ENCODE assay signal across 20 cellular contexts in genomic region chr22:20230777-20231420, GRCh38.
"Had no signal": no experiment of that assay in that cellular context is flagged by ENCODE, and none has a peak within 500 bp of the region (broad histone marks: within the 10 kb centered on the region; RNA-seq: fewer than 3 reads in every experiment).

No MANE protein-coding gene starts in this region.

- H3K4me3 Mint-ChIP-seq: effector memory CD8-positive, alpha-beta T cell; naive thymus-derived CD4-positive, alpha-beta T cell; nephron progenitor cell; stimulated activated effector memory CD8-positive, alpha-beta T cell treated with anti-CD3 and anti-CD28 coated beads, Interleukin-12 subunit alpha, Interleukin-12 subunit beta, amount 100 ng/mL, for 72 hours; stimulated activated naive CD8-positive, alpha-beta T cell treated with anti-CD3 and anti-CD28 coated beads, Interleukin-15, Interleukin-2, amounts not matched to agents 100 ng/mL and 50 ng/mL, for 24 hours; type B pancreatic cell had no signal

- H3K4me1 ChIP-seq: gastrocnemius medialis, psoas muscle, vagina had no signal

- H3K4me3 ChIP-seq: esophagus muscularis mucosa, gastrocnemius medialis, heart right ventricle, psoas muscle, right lobe of liver, testis, vagina had no signal

- ATAC-seq: effector memory CD8-positive, alpha-beta T cell; gastrocnemius medialis; naive thymus-derived CD4-positive, alpha-beta T cell; psoas muscle; stimulated activated effector memory CD8-positive, alpha-beta T cell treated with anti-CD3 and anti-CD28 coated beads, Interleukin-12 subunit alpha, Interleukin-12 subunit beta, amount 100 ng/mL, for 72 hours had no signal

- H3K27me3 ChIP-seq: esophagus muscularis mucosa, gastrocnemius medialis, heart right ventricle, neutrophil, right lobe of liver, testis, vagina had no signal

- H3K27ac Mint-ChIP-seq: effector memory CD8-positive, alpha-beta T cell; naive thymus-derived CD4-positive, alpha-beta T cell; nephron progenitor cell; stimulated activated effector memory CD8-positive, alpha-beta T cell treated with anti-CD3 and anti-CD28 coated beads, Interleukin-12 subunit alpha, Interleukin-12 subunit beta, amount 100 ng/mL, for 72 hours; stimulated activated naive CD8-positive, alpha-beta T cell treated with anti-CD3 and anti-CD28 coated beads, Interleukin-15, Interleukin-2, amounts not matched to agents 100 ng/mL and 50 ng/mL, for 24 hours; type B pancreatic cell had no signal

- H3K9me3 ChIP-seq: esophagus muscularis mucosa, gastrocnemius medialis, heart right ventricle, neutrophil, psoas muscle, right lobe of liver, testis, vagina had no signal

- H3K36me3 ChIP-seq: esophagus muscularis mucosa, gastrocnemius medialis, heart right ventricle, neutrophil, right lobe of liver, vagina had no signal

- H3K27ac ChIP-seq: epithelial cell of prostate, esophagus muscularis mucosa, gastrocnemius medialis, neutrophil, psoas muscle, right lobe of liver, testis, vagina had no signal

- H3K27me3 Mint-ChIP-seq: effector memory CD8-positive, alpha-beta T cell; naive thymus-derived CD4-positive, alpha-beta T cell; stimulated activated naive CD8-positive, alpha-beta T cell treated with anti-CD3 and anti-CD28 coated beads, Interleukin-15, Interleukin-2, amounts not matched to agents 100 ng/mL and 50 ng/mL, for 24 hours; type B pancreatic cell had no signal

- DNase-seq: effector memory CD8-positive, alpha-beta T cell; gastrocnemius medialis; heart right ventricle; kidney glomerular epithelial cell; mammary epithelial cell; naive thymus-derived CD4-positive, alpha-beta T cell; nephron progenitor cell; psoas muscle; retina; right lobe of liver; stimulated activated CD4-positive, alpha-beta T cell treated with anti-CD3 and anti-CD28 coated beads, Interleukin-4, amount 100 ng/mL, for 1 hour; stimulated activated CD8-positive, alpha-beta memory T cell treated with anti-CD3 and anti-CD28 coated beads, Interleukin-4, amount 100 ng/mL, for 48 hours had no signal

- H3K9me3 Mint-ChIP-seq: effector memory CD8-positive, alpha-beta T cell; nephron progenitor cell; stimulated activated effector memory CD8-positive, alpha-beta T cell treated with anti-CD3 and anti-CD28 coated beads, Interleukin-12 subunit alpha, Interleukin-12 subunit beta, amount 100 ng/mL, for 72 hours; stimulated activated naive CD8-positive, alpha-beta T cell treated with anti-CD3 and anti-CD28 coated beads, Interleukin-15, Interleukin-2, amounts not matched to agents 100 ng/mL and 50 ng/mL, for 24 hours; type B pancreatic cell had no signal
